In genomic region chr6:106634565-106634964, GRCh38 we compare ENCODE assay signal across 1 cellular context.
TF ChIP-seq lines count a peak whose summit lies in the region.

No MANE protein-coding gene starts in this region.

TF ChIP-seq in HEK293, 187 proteins besides CTCF, POLR2A, EP300 and RAD21:
- TF ChIP-seq HOXD13 (CRISPR knock-in tag; IDR thresholded peaks at IDR 0.05; ENCODE audit: borderline replicate concordance) = no peak
- peak; percentile 66 for TF ChIP-seq SCRT2 (tag by site-specific recombination; IDR thresholded peaks at IDR 0.05)
